ENCODE assay signal across 20 cellular contexts in the genomic region with DNA sequence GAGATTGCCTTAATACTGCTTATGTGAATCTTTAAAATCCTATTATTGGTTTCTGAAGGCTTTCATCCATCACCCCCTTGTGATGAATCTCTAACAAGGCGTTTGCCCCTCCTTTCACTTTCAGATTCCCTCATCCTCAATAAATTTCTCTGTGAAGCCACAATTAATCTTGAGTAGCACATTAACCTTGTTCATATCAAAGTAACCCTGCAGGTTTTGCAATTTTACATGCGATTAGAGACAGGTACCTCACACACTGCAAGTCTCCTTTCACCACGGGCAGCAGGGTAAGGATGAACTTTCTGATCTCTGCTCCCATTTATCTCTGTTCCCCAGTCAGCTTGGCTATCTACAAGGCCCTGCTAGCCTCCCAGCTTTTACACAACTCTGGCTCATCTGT.
"Had no signal": no experiment of that assay in that cellular context is flagged by ENCODE, and none has a peak within 500 bp of the region (broad histone marks: within the 10 kb centered on the region; RNA-seq: fewer than 3 reads in every experiment).

No MANE protein-coding gene starts in this region.

- H3K4me3 ChIP-seq: K562, PC-9, Peyer's patch, SJCRH30 had no signal

- H3K9me3 ChIP-seq: Peyer's patch, SJCRH30 had no signal

- H3K27ac ChIP-seq: HL-60, KMS-11, PC-9, Peyer's patch, SJCRH30 had no signal

- H3K4me2 ChIP-seq: KMS-11, PC-9 had no signal

- H3K9ac ChIP-seq: KMS-11 had no signal

- H3K4me1 ChIP-seq: Peyer's patch, SJCRH30 had no signal

- DNase-seq: MV-4-11, NCI-H1048, NCI-H1105, NCI-H1417, NCI-H1436 treated with DMSO at 0.1 percent for 48 hours, NCI-H1694, NCI-H187 treated with DMSO at 0.1 percent for 48 hours, NCI-H2029 treated with DMSO at 0.1 percent for 48 hours, NCI-H2171 treated with DMSO at 0.1 percent for 48 hours, NCI-H345, NCI-H446 treated with DMSO at 0.1 percent for 48 hours, NCI-H510A treated with DMSO at 0.1 percent for 48 hours, NCI-H526, PC-9, Peyer's patch, SHP77 treated with DMSO at 0.1 percent for 48 hours, SJCRH30 had no signal

- H2AFZ ChIP-seq: PC-9 had no signal

- H3K36me3 ChIP-seq: Peyer's patch, SJCRH30 had no signal

- H3K27me3 ChIP-seq: Peyer's patch, SJCRH30 had no signal
